8 cellular contexts compared by ENCODE assay signal in the genomic region with DNA sequence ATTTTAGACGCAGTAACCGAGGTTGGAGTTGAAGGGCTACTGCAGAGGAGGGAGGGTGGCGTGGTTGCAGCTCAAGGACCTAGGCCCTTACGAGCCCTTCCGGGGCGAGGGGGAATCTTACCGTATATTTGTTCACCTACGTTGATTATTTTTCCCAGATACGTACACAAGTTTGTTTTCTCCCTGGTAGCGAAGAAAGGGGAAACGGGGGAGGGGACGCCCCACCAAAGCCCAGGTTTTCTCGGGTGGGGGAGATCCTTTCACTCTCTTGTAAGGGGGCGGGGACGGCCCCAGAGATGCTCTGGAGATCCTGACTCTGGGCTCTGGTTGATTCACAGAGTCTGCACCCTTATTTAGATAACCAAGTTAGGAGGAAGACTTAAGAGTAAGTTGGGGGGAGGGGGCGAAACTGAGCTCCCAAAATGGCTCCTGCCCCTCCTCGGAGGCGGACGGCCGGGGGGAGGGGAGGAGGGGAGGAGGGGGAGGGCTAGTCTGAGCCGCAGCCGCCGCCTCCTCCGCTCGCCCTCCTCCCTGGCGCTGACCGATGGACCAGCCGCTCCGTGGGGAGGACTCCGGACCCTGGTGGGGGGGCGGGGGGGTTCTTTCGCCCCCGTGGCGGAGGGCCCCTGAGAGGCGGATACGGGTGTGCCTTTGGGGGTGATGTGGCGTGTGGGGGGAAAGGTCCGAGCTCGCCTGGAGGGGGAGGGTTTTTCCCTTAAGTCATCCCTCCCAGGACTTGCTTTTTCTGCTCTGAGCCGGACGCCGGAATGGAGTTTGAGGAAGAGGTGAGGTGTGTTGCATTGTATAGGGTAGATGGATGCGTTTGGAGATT. TPM values are rescaled to one million over a fixed set of nuclear protein-coding genes. Genes with fewer than 3 reads are reported as not detected.
A peak's percentile ranks its signal among the peaks of the same experiment; 100 is the strongest.
DNase-seq lines count a peak whose midpoint lies in the region; ATAC-seq, FAIRE-seq and TF ChIP-seq lines count a peak whose summit lies in the region.

No MANE protein-coding gene starts in this region.

- peaks cover 22% of the 10 kb centered on the region for H3K4me1 Mint-ChIP-seq in activated CD4-positive, alpha-beta T cell treated with anti-CD3 and anti-CD28 coated beads, Interleukin-2, amount 10 ng/mL, durations not matched to agents 7 days and 5 days

- CTCF ChIA-PET in activated CD4-positive, alpha-beta T cell treated with anti-CD3 and anti-CD28 coated beads, Interleukin-2, amount 10 ng/mL, durations not matched to agents 7 days and 5 days (lab: Charles Lee), result interaction anchor here (0.7 to 11.4 kb wide), 14 partner anchors 9 to 227 kb away, joined by 3 to 156 read pairs (median 10); a partner anchor contains a TSS
- CTCF ChIA-PET in HepG2 (lab: Yijun Ruan, JAX; ENCODE audit: low intra/inter-chr PET ratio, low total read pairs), result no interaction called here

- peaks cover 75% of the 10 kb centered on the region for H3K79me2 ChIP-seq in HepG2 (ENCODE audit: insufficient read depth, low read length)

- DNase-seq in GM18507 (ENCODE audit: extremely low spot score, insufficient read length, low read depth) (no peak), NCI-H446 treated with DMSO at 0.1 percent for 48 hours (lab: John Stamatoyannopoulos, UW) (peak; percentile 63), dedifferentiated amniotic fluid mesenchymal stem cell (ENCODE audit: extremely low spot score) (peak; percentile 72), HepG2 (ENCODE audit: low spot score) (peak; percentile 77), HPDE6-E6E7 (ENCODE audit: extremely low spot score) (no peak)
- peak; percentile 85 for DNase-seq in activated CD4-positive, alpha-beta T cell treated with anti-CD3 and anti-CD28 coated beads, Interleukin-2, amount 10 ng/mL, durations not matched to agents 7 days and 5 days
- peak; percentile 81 to 88 for DNase-seq in stimulated activated CD4-positive, alpha-beta T cell treated with anti-CD3 and anti-CD28 coated beads, Interleukin-2, amount 100 ng/mL, for 24 hours

- peaks cover 47% of the 10 kb centered on the region for H3K4me1 ChIP-seq in HepG2 (ENCODE audit: insufficient read depth, low read length)

- 2% methylated on average over 39 of the region's 43 CpGs for WGBS in HepG2 (ENCODE audit: low lambda C conversion rate)

- no peaks in the 10 kb centered on the region for H3K9me3 Mint-ChIP-seq in activated CD4-positive, alpha-beta T cell treated with anti-CD3 and anti-CD28 coated beads, Interleukin-2, amount 10 ng/mL, durations not matched to agents 7 days and 5 days

- peak overlapping the region; percentile 100 for H3K9ac ChIP-seq in HepG2 (ENCODE audit: insufficient read depth, low read depth, low read length)

- TF ChIP-seq EP300 in HepG2 (IDR thresholded peaks at IDR 0.05; ENCODE audit: low read depth in 2 of 2, low read length in 2 of 2) (peak in 1 of 2 experiments; percentile 50; a peak in 1 of 4 replicates), HepG2 (CRISPR knock-in tag; IDR thresholded peaks at IDR 0.05; ENCODE audit: borderline replicate concordance) (0 out of 2 replicates have a peak, but pooled peaks have one; percentile 13)

- H2AFZ ChIP-seq in HepG2 (ENCODE audit: low read length), result no peak overlapping the region

- intact Hi-C loops in HepG2 (cut with micrococcal nuclease; ENCODE audit: unreplicated experiment), result loop anchor here (5.0 kb wide), 1 partner anchor 227 kb away; no protein-coding TSS in a partner anchor

- H3K27ac Mint-ChIP-seq in activated CD4-positive, alpha-beta T cell treated with anti-CD3 and anti-CD28 coated beads, Interleukin-2, amount 10 ng/mL, durations not matched to agents 7 days and 5 days, result peak overlapping the region; percentile 99

- peak; percentile 4 for ATAC-seq in HepG2

- H3K36me3 Mint-ChIP-seq in activated CD4-positive, alpha-beta T cell treated with anti-CD3 and anti-CD28 coated beads, Interleukin-2, amount 10 ng/mL, durations not matched to agents 7 days and 5 days (ENCODE audit: low read depth), result peaks cover 57% of the 10 kb centered on the region

- H3K4me2 ChIP-seq in HepG2 (ENCODE audit: low read depth, low read length), result peak overlapping the region; percentile 99

- no peak for TF ChIP-seq CTCF in 22Rv1 (IDR thresholded peaks at IDR 0.05)
- TF ChIP-seq CTCF in HepG2 (CRISPR knock-in tag; IDR thresholded peaks at IDR 0.05), result no peak

- BruUV-seq in HepG2 (replicated peaks; lab: Mats Ljungman, UMichigan), result no TSS peak

- POLR2A ChIA-PET in activated CD4-positive, alpha-beta T cell treated with anti-CD3 and anti-CD28 coated beads, Interleukin-2, amount 10 ng/mL, durations not matched to agents 7 days and 5 days (lab: Charles Lee), result interaction anchor here (0.6 to 3.1 kb wide), 7 partner anchors 14 to 1174 kb away, joined by 3 to 33 read pairs (median 16); a partner anchor contains a TSS
- POLR2A ChIA-PET in HepG2 (lab: Yijun Ruan, JAX), result interaction anchor here (0.6 to 10.5 kb wide), 32 partner anchors 11 to 1428 kb away, joined by 3 to 305 read pairs (median 7); a partner anchor contains a TSS

- H3K36me3 ChIP-seq in HepG2 (replicated peaks in 1 of 2; ENCODE audit: control insufficient read depth in 1 of 2, insufficient read depth in 2 of 2, low read length in 2 of 2), result peaks cover 13 to 33% of the 10 kb centered on the region in 2 experiments

- peak overlapping the region; percentile 75 to 96 (median 78) for H3K4me3 ChIP-seq in HepG2 (replicated peaks in 1 of 3; ENCODE audit: insufficient read depth in 1 of 3, low read depth in 2 of 3, low read length in 3 of 3)

- H3K9me3 ChIP-seq in HepG2 (ENCODE audit: low read length), result no peaks in the 10 kb centered on the region

- peaks cover 36% of the 10 kb centered on the region for H4K20me1 ChIP-seq in HepG2 (ENCODE audit: insufficient read depth, low read length)

- peak overlapping the region; percentile 89 for H3K4me3 Mint-ChIP-seq in activated CD4-positive, alpha-beta T cell treated with anti-CD3 and anti-CD28 coated beads, Interleukin-2, amount 10 ng/mL, durations not matched to agents 7 days and 5 days

- in situ Hi-C loops in HepG2 (cut with HindIII; ENCODE audit: extremely low pct_ligation_motif_present, low pct_unique_long_range_greater_than_20kb), result loop anchor here (5.0 to 25.0 kb wide), 2 partner anchors 778 to 1058 kb away; a partner anchor contains a TSS

- TF ChIP-seq POLR2A in HepG2 (IDR thresholded peaks at IDR 0.05; ENCODE audit: insufficient read depth in 1 of 2, low read depth in 2 of 2, low read length in 2 of 2), result peak in 1 of 2 experiments; percentile 81; a peak in 2 of 4 replicates

- H3K27me3 Mint-ChIP-seq in activated CD4-positive, alpha-beta T cell treated with anti-CD3 and anti-CD28 coated beads, Interleukin-2, amount 10 ng/mL, durations not matched to agents 7 days and 5 days, result no peaks in the 10 kb centered on the region

- FAIRE-seq in GM18507 (lab: Jason Lieb, UNC) (peak; percentile 66), HepG2 (lab: Jason Lieb, UNC) (peak; percentile 32)

- H3K27me3 ChIP-seq in HepG2 (ENCODE audit: control insufficient read depth in 1 of 2, insufficient read depth in 2 of 2, low read length in 2 of 2), result peaks cover 0 to 4% of the 10 kb centered on the region in 2 experiments; a peak in 1 of 5 replicates

- H3K27ac ChIP-seq in 22Rv1 (peak overlapping the region; percentile 100), HepG2 (ENCODE audit: extremely low read length, insufficient read depth, low read length) (peak overlapping the region; percentile 99)

- TF ChIP-seq RAD21 in HepG2 (CRISPR knock-in tag; IDR thresholded peaks at IDR 0.05), result peak; percentile 9; the same call in 1 of the 2 replicates

RNA-seq across cellular contexts. Expression of a gene that starts 2.2 kb away (rescaled TPM):
- 100 to 1,000 TPM; 334 to 383 TPM for total RNA-seq in activated CD4-positive, alpha-beta T cell treated with anti-CD3 and anti-CD28 coated beads, Interleukin-2, amount 10 ng/mL, durations not matched to agents 7 days and 5 days
- 71.5 and 143 TPM in 2 replicates for total RNA-seq in HepG2 (2016; rRNA removed; fragmentation: Illumina TruSeq; extraction: Trizol)
- total RNA-seq in HepG2 (2016; cell fraction: cytosol; rRNA removed; fragmentation: Illumina TruSeq; extraction: Trizol; ENCODE audit: low read depth), result 57.3 and 65.0 TPM in 2 replicates
- total RNA-seq in HepG2 (2016; cell fraction: insoluble cytoplasmic fraction; rRNA removed; fragmentation: Illumina TruSeq; extraction: Trizol), result 67.2 and 139 TPM in 2 replicates
- total RNA-seq in HepG2 (2016; cell fraction: membrane; rRNA removed; fragmentation: Illumina TruSeq; extraction: Trizol), result 98.6 and 98.8 TPM in 2 replicates
- total RNA-seq in HepG2 (2016; cell fraction: nucleus; rRNA removed; fragmentation: Illumina TruSeq; extraction: Trizol), result 221 and 247 TPM in 2 replicates
- 194 and 202 TPM in 2 replicates for polyA plus RNA-seq in HepG2 (2011; rRNA removed)
- 75.6 and 93.5 TPM in 2 replicates for polyA plus RNA-seq in HepG2 (2011; cell fraction: cytosol; rRNA removed)
- 401 and 432 TPM in 2 replicates for polyA plus RNA-seq in HepG2 (2011; cell fraction: nucleus; rRNA removed)
- 149 and 160 TPM in 2 replicates for polyA plus RNA-seq in HepG2 (2012)
- polyA plus RNA-seq in HepG2 (2016; cell fraction: cytosol; fragmentation: Illumina TruSeq; extraction: Trizol; ENCODE audit: low read depth), result 30.1 and 33.2 TPM in 2 replicates
- 94.6 and 114 TPM in 2 replicates for polyA plus RNA-seq in HepG2 (2016; cell fraction: insoluble cytoplasmic fraction; fragmentation: Illumina TruSeq; extraction: Trizol; ENCODE audit: low read depth)
- polyA plus RNA-seq in HepG2 (2016; cell fraction: membrane; fragmentation: Illumina TruSeq; extraction: Trizol; ENCODE audit: low read depth), result 58.5 and 64.6 TPM in 2 replicates
- 653 and 682 TPM in 2 replicates for polyA plus RNA-seq in HepG2 (2016; cell fraction: nucleus; fragmentation: Illumina TruSeq; extraction: Trizol; ENCODE audit: insufficient read depth, low read depth)
- polyA minus RNA-seq in HepG2 (2011; rRNA and poly(A)+ RNA removed; ENCODE audit: low replicate concordance), result 126 and 157 TPM in 2 replicates
- 43.6 and 49.2 TPM in 2 replicates for polyA minus RNA-seq in HepG2 (2011; cell fraction: cytosol; rRNA and poly(A)+ RNA removed)
- 223 and 377 TPM in 2 replicates for polyA minus RNA-seq in HepG2 (2011; cell fraction: nucleus; rRNA and poly(A)+ RNA removed)

RNA-seq across cellular contexts. Expression of a gene that starts 17.7 kb away (rescaled TPM):
- 10 to 100 TPM; 24.0 to 26.8 TPM for total RNA-seq in activated CD4-positive, alpha-beta T cell treated with anti-CD3 and anti-CD28 coated beads, Interleukin-2, amount 10 ng/mL, durations not matched to agents 7 days and 5 days
- 0.71 and 1.3 TPM in 2 replicates for total RNA-seq in HepG2 (2016; rRNA removed; fragmentation: Illumina TruSeq; extraction: Trizol)
- 0.53 and 0.61 TPM in 2 replicates for total RNA-seq in HepG2 (2016; cell fraction: cytosol; rRNA removed; fragmentation: Illumina TruSeq; extraction: Trizol; ENCODE audit: low read depth)
- total RNA-seq in HepG2 (2016; cell fraction: insoluble cytoplasmic fraction; rRNA removed; fragmentation: Illumina TruSeq; extraction: Trizol), result 0.82 and 1.2 TPM in 2 replicates
- 0.46 and 0.76 TPM in 2 replicates for total RNA-seq in HepG2 (2016; cell fraction: membrane; rRNA removed; fragmentation: Illumina TruSeq; extraction: Trizol)
- 0.78 and 0.85 TPM in 2 replicates for total RNA-seq in HepG2 (2016; cell fraction: nucleus; rRNA removed; fragmentation: Illumina TruSeq; extraction: Trizol)
- polyA plus RNA-seq in HepG2 (2011; rRNA removed), result 0.70 and 1.7 TPM in 2 replicates
- 0.59 and 1.2 TPM in 2 replicates for polyA plus RNA-seq in HepG2 (2011; cell fraction: cytosol; rRNA removed)
- polyA plus RNA-seq in HepG2 (2011; cell fraction: nucleus; rRNA removed), result 3.1 and 3.3 TPM in 2 replicates
- polyA plus RNA-seq in HepG2 (2012), result 1.6 and 1.7 TPM in 2 replicates
- 0.12 and 0.36 TPM in 2 replicates for polyA plus RNA-seq in HepG2 (2016; cell fraction: cytosol; fragmentation: Illumina TruSeq; extraction: Trizol; ENCODE audit: low read depth)
- polyA plus RNA-seq in HepG2 (2016; cell fraction: insoluble cytoplasmic fraction; fragmentation: Illumina TruSeq; extraction: Trizol; ENCODE audit: low read depth), result 0.62 and 0.68 TPM in 2 replicates
- 0.63 and 0.96 TPM in 2 replicates for polyA plus RNA-seq in HepG2 (2016; cell fraction: membrane; fragmentation: Illumina TruSeq; extraction: Trizol; ENCODE audit: low read depth)
- 2.9 and 4.5 TPM in 2 replicates for polyA plus RNA-seq in HepG2 (2016; cell fraction: nucleus; fragmentation: Illumina TruSeq; extraction: Trizol; ENCODE audit: insufficient read depth, low read depth)
- 1.2 and 1.9 TPM in 2 replicates for polyA minus RNA-seq in HepG2 (2011; rRNA and poly(A)+ RNA removed; ENCODE audit: low replicate concordance)
- not detected in 2 replicates for polyA minus RNA-seq in HepG2 (2011; cell fraction: cytosol; rRNA and poly(A)+ RNA removed)
- 1.7 and 2.3 TPM in 2 replicates for polyA minus RNA-seq in HepG2 (2011; cell fraction: nucleus; rRNA and poly(A)+ RNA removed)

RNA-seq across cellular contexts. Expression of a gene that starts 29.8 kb away (rescaled TPM):
- 1 to 10 TPM; 8.1 to 8.5 TPM for total RNA-seq in activated CD4-positive, alpha-beta T cell treated with anti-CD3 and anti-CD28 coated beads, Interleukin-2, amount 10 ng/mL, durations not matched to agents 7 days and 5 days
- total RNA-seq in HepG2 (2016; rRNA removed; fragmentation: Illumina TruSeq; extraction: Trizol), result not detected in 2 replicates
- total RNA-seq in HepG2 (2016; cell fraction: cytosol; rRNA removed; fragmentation: Illumina TruSeq; extraction: Trizol; ENCODE audit: low read depth), result not detected in 2 replicates
- total RNA-seq in HepG2 (2016; cell fraction: insoluble cytoplasmic fraction; rRNA removed; fragmentation: Illumina TruSeq; extraction: Trizol), result not detected in 2 replicates
- total RNA-seq in HepG2 (2016; cell fraction: membrane; rRNA removed; fragmentation: Illumina TruSeq; extraction: Trizol), result not detected in 2 replicates
- total RNA-seq in HepG2 (2016; cell fraction: nucleus; rRNA removed; fragmentation: Illumina TruSeq; extraction: Trizol), result not detected in 2 replicates
- polyA plus RNA-seq in HepG2 (2011; rRNA removed), result not detected in 2 replicates
- not detected in 2 replicates for polyA plus RNA-seq in HepG2 (2011; cell fraction: cytosol; rRNA removed)
- polyA plus RNA-seq in HepG2 (2011; cell fraction: nucleus; rRNA removed), result 0.09 TPM in 1 of 2 replicates, not detected in the other
- not detected in 2 replicates for polyA plus RNA-seq in HepG2 (2012)
- polyA plus RNA-seq in HepG2 (2016; cell fraction: cytosol; fragmentation: Illumina TruSeq; extraction: Trizol; ENCODE audit: low read depth), result not detected in 2 replicates
- not detected in 2 replicates for polyA plus RNA-seq in HepG2 (2016; cell fraction: insoluble cytoplasmic fraction; fragmentation: Illumina TruSeq; extraction: Trizol; ENCODE audit: low read depth)
- not detected in 2 replicates for polyA plus RNA-seq in HepG2 (2016; cell fraction: membrane; fragmentation: Illumina TruSeq; extraction: Trizol; ENCODE audit: low read depth)
- not detected in 2 replicates for polyA plus RNA-seq in HepG2 (2016; cell fraction: nucleus; fragmentation: Illumina TruSeq; extraction: Trizol; ENCODE audit: insufficient read depth, low read depth)
- polyA minus RNA-seq in HepG2 (2011; rRNA and poly(A)+ RNA removed; ENCODE audit: low replicate concordance), result not detected in 2 replicates
- not detected in 2 replicates for polyA minus RNA-seq in HepG2 (2011; cell fraction: cytosol; rRNA and poly(A)+ RNA removed)
- polyA minus RNA-seq in HepG2 (2011; cell fraction: nucleus; rRNA and poly(A)+ RNA removed), result not detected in 2 replicates

RNA-seq across cellular contexts. Expression of a gene that starts 38.8 kb away (rescaled TPM):
- 1 to 10 TPM; 1.5 to 1.6 TPM for total RNA-seq in activated CD4-positive, alpha-beta T cell treated with anti-CD3 and anti-CD28 coated beads, Interleukin-2, amount 10 ng/mL, durations not matched to agents 7 days and 5 days
- total RNA-seq in HepG2 (2016; rRNA removed; fragmentation: Illumina TruSeq; extraction: Trizol), result 0.07 and 0.09 TPM in 2 replicates
- not detected in 2 replicates for total RNA-seq in HepG2 (2016; cell fraction: cytosol; rRNA removed; fragmentation: Illumina TruSeq; extraction: Trizol; ENCODE audit: low read depth)
- 0.04 TPM in 1 of 2 replicates, not detected in the other for total RNA-seq in HepG2 (2016; cell fraction: insoluble cytoplasmic fraction; rRNA removed; fragmentation: Illumina TruSeq; extraction: Trizol)
- total RNA-seq in HepG2 (2016; cell fraction: membrane; rRNA removed; fragmentation: Illumina TruSeq; extraction: Trizol), result 0.06 TPM in 1 of 2 replicates, not detected in the other
- total RNA-seq in HepG2 (2016; cell fraction: nucleus; rRNA removed; fragmentation: Illumina TruSeq; extraction: Trizol), result 0.09 TPM in 1 of 2 replicates, not detected in the other
- polyA plus RNA-seq in HepG2 (2011; rRNA removed), result 0.03 TPM in 1 of 2 replicates, not detected in the other
- polyA plus RNA-seq in HepG2 (2011; cell fraction: cytosol; rRNA removed), result 0.04 TPM in 1 of 2 replicates, not detected in the other
- not detected in 2 replicates for polyA plus RNA-seq in HepG2 (2011; cell fraction: nucleus; rRNA removed)
- polyA plus RNA-seq in HepG2 (2012), result not detected in 2 replicates
- not detected in 2 replicates for polyA plus RNA-seq in HepG2 (2016; cell fraction: cytosol; fragmentation: Illumina TruSeq; extraction: Trizol; ENCODE audit: low read depth)
- polyA plus RNA-seq in HepG2 (2016; cell fraction: insoluble cytoplasmic fraction; fragmentation: Illumina TruSeq; extraction: Trizol; ENCODE audit: low read depth), result 0.07 TPM in 1 of 2 replicates, not detected in the other
- not detected in 2 replicates for polyA plus RNA-seq in HepG2 (2016; cell fraction: membrane; fragmentation: Illumina TruSeq; extraction: Trizol; ENCODE audit: low read depth)
- 0.63 TPM in 1 of 2 replicates, not detected in the other for polyA plus RNA-seq in HepG2 (2016; cell fraction: nucleus; fragmentation: Illumina TruSeq; extraction: Trizol; ENCODE audit: insufficient read depth, low read depth)
- polyA minus RNA-seq in HepG2 (2011; rRNA and poly(A)+ RNA removed; ENCODE audit: low replicate concordance), result 0.30 TPM in 1 of 2 replicates, not detected in the other
- polyA minus RNA-seq in HepG2 (2011; cell fraction: cytosol; rRNA and poly(A)+ RNA removed), result not detected in 2 replicates
- not detected in 2 replicates for polyA minus RNA-seq in HepG2 (2011; cell fraction: nucleus; rRNA and poly(A)+ RNA removed)

Comparison
In these comparisons a context has a peak if more than half of its experiments do, and no peak if none do; other contexts are left out.
1. DNase-seq: peak in NCI-H446 treated with DMSO at 0.1 percent for 48 hours (single experiment), activated CD4-positive, alpha-beta T cell treated with anti-CD3 and anti-CD28 coated beads, Interleukin-2, amount 10 ng/mL, durations not matched to agents 7 days and 5 days (single experiment), dedifferentiated amniotic fluid mesenchymal stem cell (single experiment), HepG2 (single experiment) and stimulated activated CD4-positive, alpha-beta T cell treated with anti-CD3 and anti-CD28 coated beads, Interleukin-2, amount 100 ng/mL, for 24 hours (2 of 2); none in GM18507 (single experiment) and HPDE6-E6E7 (single experiment).
2. RNA of a gene that starts 17.7 kb away (total RNA-seq): 24.0 to 26.8 TPM in activated CD4-positive, alpha-beta T cell treated with anti-CD3 and anti-CD28 coated beads, Interleukin-2, amount 10 ng/mL, durations not matched to agents 7 days and 5 days; 0.46 to 1.3 TPM in HepG2; every median in the first group is over 10 times any median in the second.